5 cellular contexts compared by ENCODE assay signal in the genomic region with DNA sequence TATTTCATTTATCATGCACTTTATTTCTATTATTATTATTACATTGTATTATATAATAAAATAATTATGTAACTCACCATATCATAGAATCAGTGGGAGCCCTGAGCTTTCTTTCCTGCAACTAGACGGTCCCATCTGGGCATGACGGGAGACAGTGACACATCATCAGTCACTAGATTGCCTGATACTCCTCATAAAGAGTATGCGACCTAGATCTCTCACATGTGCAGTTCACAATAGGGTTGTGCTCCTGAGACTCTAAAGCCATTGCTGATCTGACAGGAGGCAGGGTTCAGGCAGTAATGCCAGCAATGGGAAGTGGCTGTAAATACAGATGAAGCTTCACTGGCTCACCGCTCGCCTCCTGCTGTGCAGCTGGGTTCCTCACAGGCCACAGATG.
"Had no signal": no experiment of that assay in that cellular context is flagged by ENCODE, and none has a peak within 500 bp of the region (broad histone marks: within the 10 kb centered on the region; RNA-seq: fewer than 3 reads in every experiment).

No MANE protein-coding gene starts in this region.

- ATAC-seq: GM23338, K562 had no signal

- H3K9me3 Mint-ChIP-seq: GM23338 had no signal

- H2AFZ ChIP-seq: GM23338 had no signal

- DNase-seq: H9, HCEC 1CT, IMR-90 had no signal

- H3K4me3 Mint-ChIP-seq: GM23338, H9 had no signal

- H3K4me3 ChIP-seq: GM23338, K562 had no signal

- H3K4me2 ChIP-seq: GM23338 had no signal
